Comparison of ENCODE assay signal across 2 cellular contexts in genomic region chr2:78318275-78318674, GRCh38.
TF ChIP-seq lines count a peak whose summit lies in the region.

No MANE protein-coding gene starts in this region.

TF ChIP-seq in HepG2, 621 proteins besides CTCF, POLR2A, EP300 and RAD21:
- TF ChIP-seq RNF219 (CRISPR knock-in tag; IDR thresholded peaks at IDR 0.05) (no peak), ZNF333 (CRISPR knock-in tag; IDR thresholded peaks at IDR 0.05; ENCODE audit: borderline replicate concordance) (no peak), MATR3 (CRISPR knock-in tag; IDR thresholded peaks at IDR 0.05) (no peak), ZNF33B (CRISPR knock-in tag; IDR thresholded peaks at IDR 0.05) (no peak), ZNF670 (CRISPR knock-in tag; IDR thresholded peaks at IDR 0.05; ENCODE audit: borderline replicate concordance) (no peak), ATF1 (CRISPR knock-in tag; IDR thresholded peaks at IDR 0.05) (no peak), ZBTB2 (CRISPR knock-in tag; IDR thresholded peaks at IDR 0.05; ENCODE audit: low read depth) (no peak), ZNF276 (CRISPR knock-in tag; IDR thresholded peaks at IDR 0.05; ENCODE audit: low read depth) (no peak), THAP9 (CRISPR knock-in tag; IDR thresholded peaks at IDR 0.05; ENCODE audit: borderline replicate concordance) (no peak), STAG1 (CRISPR knock-in tag; IDR thresholded peaks at IDR 0.05) (no peak), ZBTB10 (CRISPR knock-in tag; IDR thresholded peaks at IDR 0.05; ENCODE audit: borderline replicate concordance) (no peak)
TF ChIP-seq in HepG2: peak in this region for 0.

TF ChIP-seq in WTC11, 78 proteins besides CTCF, POLR2A, EP300 and RAD21 (continued from another document):
- TF ChIP-seq FOXP4 (CRISPR knock-in tag; IDR thresholded peaks at IDR 0.05) (no peak), E2F1 (CRISPR knock-in tag; IDR thresholded peaks at IDR 0.05) (no peak), ERG (CRISPR knock-in tag; IDR thresholded peaks at IDR 0.05) (no peak), ZMAT4 (CRISPR knock-in tag; IDR thresholded peaks at IDR 0.05) (no peak), SOX15 (CRISPR knock-in tag; IDR thresholded peaks at IDR 0.05) (no peak), E2F5 (CRISPR knock-in tag; IDR thresholded peaks at IDR 0.05) (no peak), TEAD4 (CRISPR knock-in tag; IDR thresholded peaks at IDR 0.05) (no peak), ATF6 (CRISPR knock-in tag; IDR thresholded peaks at IDR 0.05) (no peak), RELA (CRISPR knock-in tag; IDR thresholded peaks at IDR 0.05; ENCODE audit: borderline replicate concordance) (no peak), EMX1 (CRISPR knock-in tag; IDR thresholded peaks at IDR 0.05) (no peak), CREB1 (CRISPR knock-in tag; IDR thresholded peaks at IDR 0.05) (no peak)
